1 cellular context compared by ENCODE assay signal in the genomic region with DNA sequence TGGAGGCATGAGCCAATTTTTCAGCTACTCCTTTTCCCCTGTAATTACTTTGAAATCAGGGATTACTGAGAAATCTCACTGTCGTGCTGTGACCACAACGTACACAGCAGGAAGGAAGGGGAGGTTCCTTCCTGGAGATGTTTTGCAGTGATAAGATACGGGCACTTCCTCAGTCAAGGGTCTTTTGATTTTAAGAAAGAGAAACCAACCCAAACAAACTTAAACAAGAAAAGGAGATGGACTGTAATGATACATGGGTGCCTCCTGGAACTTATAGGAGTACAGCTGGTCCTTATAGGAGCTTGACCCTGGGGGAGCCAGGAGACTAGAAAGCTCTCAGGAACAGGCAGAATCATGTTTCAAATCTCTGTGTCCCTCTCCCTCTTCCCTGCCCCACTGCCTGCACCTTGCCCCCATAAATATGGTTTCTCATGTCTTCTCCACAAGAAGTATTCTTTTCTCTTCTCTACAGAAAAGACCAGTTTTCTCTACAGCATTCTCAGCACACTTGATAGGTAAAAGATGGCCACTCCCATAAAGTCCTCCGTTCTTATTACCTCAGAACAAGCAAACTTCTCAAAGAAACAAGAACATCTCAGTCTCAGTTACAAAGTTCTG.
A peak's percentile ranks its signal among the peaks of the same experiment; 100 is the strongest.
TF ChIP-seq lines count a peak whose summit lies in the region.

No MANE protein-coding gene starts in this region.

TF ChIP-seq in K562, 482 proteins besides CTCF, POLR2A, EP300 and RAD21 (continued from another document and continues in another):
- TF ChIP-seq, protein P1, sequence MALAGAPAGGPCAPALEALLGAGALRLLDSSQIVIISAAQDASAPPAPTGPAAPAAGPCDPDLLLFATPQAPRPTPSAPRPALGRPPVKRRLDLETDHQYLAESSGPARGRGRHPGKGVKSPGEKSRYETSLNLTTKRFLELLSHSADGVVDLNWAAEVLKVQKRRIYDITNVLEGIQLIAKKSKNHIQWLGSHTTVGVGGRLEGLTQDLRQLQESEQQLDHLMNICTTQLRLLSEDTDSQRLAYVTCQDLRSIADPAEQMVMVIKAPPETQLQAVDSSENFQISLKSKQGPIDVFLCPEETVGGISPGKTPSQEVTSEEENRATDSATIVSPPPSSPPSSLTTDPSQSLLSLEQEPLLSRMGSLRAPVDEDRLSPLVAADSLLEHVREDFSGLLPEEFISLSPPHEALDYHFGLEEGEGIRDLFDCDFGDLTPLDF (CRISPR knock-in tag; IDR thresholded peaks at IDR 0.05) = no peak
- TF ChIP-seq, protein P2, sequence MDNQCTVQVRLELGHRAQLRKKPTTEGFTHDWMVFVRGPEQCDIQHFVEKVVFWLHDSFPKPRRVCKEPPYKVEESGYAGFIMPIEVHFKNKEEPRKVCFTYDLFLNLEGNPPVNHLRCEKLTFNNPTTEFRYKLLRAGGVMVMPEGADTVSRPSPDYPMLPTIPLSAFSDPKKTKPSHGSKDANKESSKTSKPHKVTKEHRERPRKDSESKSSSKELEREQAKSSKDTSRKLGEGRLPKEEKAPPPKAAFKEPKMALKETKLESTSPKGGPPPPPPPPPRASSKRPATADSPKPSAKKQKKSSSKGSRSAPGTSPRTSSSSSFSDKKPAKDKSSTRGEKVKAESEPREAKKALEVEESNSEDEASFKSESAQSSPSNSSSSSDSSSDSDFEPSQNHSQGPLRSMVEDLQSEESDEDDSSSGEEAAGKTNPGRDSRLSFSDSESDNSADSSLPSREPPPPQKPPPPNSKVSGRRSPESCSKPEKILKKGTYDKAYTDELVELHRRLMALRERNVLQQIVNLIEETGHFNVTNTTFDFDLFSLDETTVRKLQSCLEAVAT (IDR thresholded peaks at IDR 0.05) = peak in 1 of 2 experiments; percentile 66; a peak in 2 of 4 replicates
- TF ChIP-seq CBFA2T3 (IDR thresholded peaks at IDR 0.05) (peak; percentile 86), FOXM1 (IDR thresholded peaks at IDR 0.05; ENCODE audit: low read depth) (peak; percentile 59; the same call in 1 of the 2 replicates), FOXM1 (CRISPR knock-in tag; IDR thresholded peaks at IDR 0.05; ENCODE audit: low read depth) (no peak), ZFP1 (CRISPR knock-in tag; IDR thresholded peaks at IDR 0.05) (no peak), U2AF2 (optimal IDR thresholded peaks at IDR 0.05; ENCODE audit: low read depth, low read length) (no peak), EP400 (IDR thresholded peaks at IDR 0.05) (peak; percentile 30; the same call in 1 of the 2 replicates), TBL1XR1 (IDR thresholded peaks at IDR 0.05; ENCODE audit: low read length in 2 of 2) (peak in 1 of 2 experiments; percentile 58; a peak in 1 of 4 replicates), NEUROD1 (IDR thresholded peaks at IDR 0.05; ENCODE audit: borderline replicate concordance, low read depth, low read length, partially characterized antibody) (peak; percentile 82), SMARCE1 (IDR thresholded peaks at IDR 0.05) (peak; percentile 93), POLR2H (tag; IDR thresholded peaks at IDR 0.05; ENCODE audit: low read depth) (peak; percentile 74), GATA2 (CRISPR knock-in tag; IDR thresholded peaks at IDR 0.05) (peak; percentile 63), SP1 (CRISPR knock-in tag; IDR thresholded peaks at IDR 0.05) (0 out of 2 replicates have a peak, but pooled peaks have one; percentile 29), KDM1A (IDR thresholded peaks at IDR 0.05) (peak; percentile 89 to 90), DPF2 (IDR thresholded peaks at IDR 0.05) (peak; percentile 90), CXXC5 (CRISPR knock-in tag; IDR thresholded peaks at IDR 0.05) (peak; percentile 85), ZC3H8 (IDR thresholded peaks at IDR 0.05) (no peak), SMAD3 (CRISPR knock-in tag; conservative IDR thresholded peaks at IDR 0.05) (0 out of 2 replicates have a peak, but pooled peaks have one; percentile 36), KHSRP (IDR thresholded peaks at IDR 0.05) (peak; percentile 29; the same call in 1 of the 2 replicates), ZNF644 (tag; IDR thresholded peaks at IDR 0.05; ENCODE audit: low read depth) (peak; percentile 67; the same call in 1 of the 2 replicates), HNRNPH1 (optimal IDR thresholded peaks at IDR 0.05; ENCODE audit: low read depth, low read length) (no peak), ETV6 (IDR thresholded peaks at IDR 0.05; ENCODE audit: borderline replicate concordance in 1 of 2, low read depth in 2 of 2, low read length in 1 of 2) (peak; percentile 96 to 99), ETV6 (CRISPR knock-in tag; IDR thresholded peaks at IDR 0.05; ENCODE audit: borderline replicate concordance) (no peak), PYGO2 (tag; IDR thresholded peaks at IDR 0.05) (peak; percentile 37; the same call in 1 of the 2 replicates), RNF2 (IDR thresholded peaks at IDR 0.05) (peak; percentile 93; the same call in 1 of the 2 replicates), ZNF274 (IDR thresholded peaks at IDR 0.05; ENCODE audit: borderline replicate concordance, low read depth, low read length) (no peak), NCOA1 (IDR thresholded peaks at IDR 0.05; ENCODE audit: low read depth) (peak; percentile 71; the same call in 1 of the 2 replicates), HDGF (IDR thresholded peaks at IDR 0.05) (no peak), FOXA1 (IDR thresholded peaks at IDR 0.05; ENCODE audit: borderline replicate concordance) (no peak), ARID1B (IDR thresholded peaks at IDR 0.05) (peak; percentile 89), SMAD1 (IDR thresholded peaks at IDR 0.05; ENCODE audit: low read depth, low read length, partially characterized antibody) (no peak), ELF2 (CRISPR knock-in tag; IDR thresholded peaks at IDR 0.05) (0 out of 2 replicates have a peak, but pooled peaks have one; percentile 34), ZEB2 (IDR thresholded peaks at IDR 0.05) (0 out of 2 replicates have a peak, but pooled peaks have one; percentile 21)
- TF ChIP-seq, protein P3, sequence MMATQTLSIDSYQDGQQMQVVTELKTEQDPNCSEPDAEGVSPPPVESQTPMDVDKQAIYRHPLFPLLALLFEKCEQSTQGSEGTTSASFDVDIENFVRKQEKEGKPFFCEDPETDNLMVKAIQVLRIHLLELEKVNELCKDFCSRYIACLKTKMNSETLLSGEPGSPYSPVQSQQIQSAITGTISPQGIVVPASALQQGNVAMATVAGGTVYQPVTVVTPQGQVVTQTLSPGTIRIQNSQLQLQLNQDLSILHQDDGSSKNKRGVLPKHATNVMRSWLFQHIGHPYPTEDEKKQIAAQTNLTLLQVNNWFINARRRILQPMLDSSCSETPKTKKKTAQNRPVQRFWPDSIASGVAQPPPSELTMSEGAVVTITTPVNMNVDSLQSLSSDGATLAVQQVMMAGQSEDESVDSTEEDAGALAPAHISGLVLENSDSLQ (IDR thresholded peaks at IDR 0.05) = no peak
- TF ChIP-seq, protein P4, sequence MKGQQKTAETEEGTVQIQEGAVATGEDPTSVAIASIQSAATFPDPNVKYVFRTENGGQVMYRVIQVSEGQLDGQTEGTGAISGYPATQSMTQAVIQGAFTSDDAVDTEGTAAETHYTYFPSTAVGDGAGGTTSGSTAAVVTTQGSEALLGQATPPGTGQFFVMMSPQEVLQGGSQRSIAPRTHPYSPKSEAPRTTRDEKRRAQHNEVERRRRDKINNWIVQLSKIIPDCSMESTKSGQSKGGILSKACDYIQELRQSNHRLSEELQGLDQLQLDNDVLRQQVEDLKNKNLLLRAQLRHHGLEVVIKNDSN (CRISPR knock-in tag; IDR thresholded peaks at IDR 0.05) = no peak
- TF ChIP-seq, protein P5, sequence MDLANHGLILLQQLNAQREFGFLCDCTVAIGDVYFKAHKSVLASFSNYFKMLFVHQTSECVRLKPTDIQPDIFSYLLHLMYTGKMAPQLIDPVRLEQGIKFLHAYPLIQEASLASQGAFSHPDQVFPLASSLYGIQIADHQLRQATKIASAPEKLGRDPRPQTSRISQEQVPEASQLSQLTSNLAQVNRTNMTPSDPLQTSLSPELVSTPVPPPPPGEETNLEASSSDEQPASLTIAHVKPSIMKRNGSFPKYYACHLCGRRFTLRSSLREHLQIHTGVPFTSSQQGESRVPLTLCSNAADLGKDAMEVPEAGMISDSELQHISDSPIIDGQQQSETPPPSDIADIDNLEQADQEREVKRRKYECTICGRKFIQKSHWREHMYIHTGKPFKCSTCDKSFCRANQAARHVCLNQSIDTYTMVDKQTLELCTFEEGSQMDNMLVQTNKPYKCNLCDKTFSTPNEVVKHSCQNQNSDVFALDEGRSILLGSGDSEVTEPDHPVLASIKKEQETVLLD (IDR thresholded peaks at IDR 0.05) = no peak
- TF ChIP-seq, protein P6, sequence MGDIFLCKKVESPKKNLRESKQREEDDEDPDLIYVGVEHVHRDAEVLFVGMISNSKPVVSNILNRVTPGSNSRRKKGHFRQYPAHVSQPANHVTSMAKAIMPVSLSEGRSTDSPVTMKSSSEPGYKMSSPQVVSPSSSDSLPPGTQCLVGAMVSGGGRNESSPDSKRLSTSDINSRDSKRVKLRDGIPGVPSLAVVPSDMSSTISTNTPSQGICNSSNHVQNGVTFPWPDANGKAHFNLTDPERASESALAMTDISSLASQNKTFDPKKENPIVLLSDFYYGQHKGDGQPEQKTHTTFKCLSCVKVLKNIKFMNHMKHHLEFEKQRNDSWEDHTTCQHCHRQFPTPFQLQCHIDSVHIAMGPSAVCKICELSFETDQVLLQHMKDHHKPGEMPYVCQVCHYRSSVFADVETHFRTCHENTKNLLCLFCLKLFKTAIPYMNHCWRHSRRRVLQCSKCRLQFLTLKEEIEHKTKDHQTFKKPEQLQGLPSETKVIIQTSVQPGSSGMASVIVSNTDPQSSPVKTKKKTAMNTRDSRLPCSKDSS (IDR thresholded peaks at IDR 0.05; ENCODE audit: low read depth, partially characterized antibody) = no peak
- TF ChIP-seq, protein P7, sequence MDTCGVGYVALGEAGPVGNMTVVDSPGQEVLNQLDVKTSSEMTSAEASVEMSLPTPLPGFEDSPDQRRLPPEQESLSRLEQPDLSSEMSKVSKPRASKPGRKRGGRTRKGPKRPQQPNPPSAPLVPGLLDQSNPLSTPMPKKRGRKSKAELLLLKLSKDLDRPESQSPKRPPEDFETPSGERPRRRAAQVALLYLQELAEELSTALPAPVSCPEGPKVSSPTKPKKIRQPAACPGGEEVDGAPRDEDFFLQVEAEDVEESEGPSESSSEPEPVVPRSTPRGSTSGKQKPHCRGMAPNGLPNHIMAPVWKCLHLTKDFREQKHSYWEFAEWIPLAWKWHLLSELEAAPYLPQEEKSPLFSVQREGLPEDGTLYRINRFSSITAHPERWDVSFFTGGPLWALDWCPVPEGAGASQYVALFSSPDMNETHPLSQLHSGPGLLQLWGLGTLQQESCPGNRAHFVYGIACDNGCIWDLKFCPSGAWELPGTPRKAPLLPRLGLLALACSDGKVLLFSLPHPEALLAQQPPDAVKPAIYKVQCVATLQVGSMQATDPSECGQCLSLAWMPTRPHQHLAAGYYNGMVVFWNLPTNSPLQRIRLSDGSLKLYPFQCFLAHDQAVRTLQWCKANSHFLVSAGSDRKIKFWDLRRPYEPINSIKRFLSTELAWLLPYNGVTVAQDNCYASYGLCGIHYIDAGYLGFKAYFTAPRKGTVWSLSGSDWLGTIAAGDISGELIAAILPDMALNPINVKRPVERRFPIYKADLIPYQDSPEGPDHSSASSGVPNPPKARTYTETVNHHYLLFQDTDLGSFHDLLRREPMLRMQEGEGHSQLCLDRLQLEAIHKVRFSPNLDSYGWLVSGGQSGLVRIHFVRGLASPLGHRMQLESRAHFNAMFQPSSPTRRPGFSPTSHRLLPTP (IDR thresholded peaks at IDR 0.05; ENCODE audit: borderline replicate concordance, extremely low read depth, insufficient read length) = no peak
- TF ChIP-seq, protein P8, sequence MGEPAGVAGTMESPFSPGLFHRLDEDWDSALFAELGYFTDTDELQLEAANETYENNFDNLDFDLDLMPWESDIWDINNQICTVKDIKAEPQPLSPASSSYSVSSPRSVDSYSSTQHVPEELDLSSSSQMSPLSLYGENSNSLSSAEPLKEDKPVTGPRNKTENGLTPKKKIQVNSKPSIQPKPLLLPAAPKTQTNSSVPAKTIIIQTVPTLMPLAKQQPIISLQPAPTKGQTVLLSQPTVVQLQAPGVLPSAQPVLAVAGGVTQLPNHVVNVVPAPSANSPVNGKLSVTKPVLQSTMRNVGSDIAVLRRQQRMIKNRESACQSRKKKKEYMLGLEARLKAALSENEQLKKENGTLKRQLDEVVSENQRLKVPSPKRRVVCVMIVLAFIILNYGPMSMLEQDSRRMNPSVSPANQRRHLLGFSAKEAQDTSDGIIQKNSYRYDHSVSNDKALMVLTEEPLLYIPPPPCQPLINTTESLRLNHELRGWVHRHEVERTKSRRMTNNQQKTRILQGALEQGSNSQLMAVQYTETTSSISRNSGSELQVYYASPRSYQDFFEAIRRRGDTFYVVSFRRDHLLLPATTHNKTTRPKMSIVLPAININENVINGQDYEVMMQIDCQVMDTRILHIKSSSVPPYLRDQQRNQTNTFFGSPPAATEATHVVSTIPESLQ (CRISPR knock-in tag; IDR thresholded peaks at IDR 0.05) = no peak
- TF ChIP-seq, protein P9, sequence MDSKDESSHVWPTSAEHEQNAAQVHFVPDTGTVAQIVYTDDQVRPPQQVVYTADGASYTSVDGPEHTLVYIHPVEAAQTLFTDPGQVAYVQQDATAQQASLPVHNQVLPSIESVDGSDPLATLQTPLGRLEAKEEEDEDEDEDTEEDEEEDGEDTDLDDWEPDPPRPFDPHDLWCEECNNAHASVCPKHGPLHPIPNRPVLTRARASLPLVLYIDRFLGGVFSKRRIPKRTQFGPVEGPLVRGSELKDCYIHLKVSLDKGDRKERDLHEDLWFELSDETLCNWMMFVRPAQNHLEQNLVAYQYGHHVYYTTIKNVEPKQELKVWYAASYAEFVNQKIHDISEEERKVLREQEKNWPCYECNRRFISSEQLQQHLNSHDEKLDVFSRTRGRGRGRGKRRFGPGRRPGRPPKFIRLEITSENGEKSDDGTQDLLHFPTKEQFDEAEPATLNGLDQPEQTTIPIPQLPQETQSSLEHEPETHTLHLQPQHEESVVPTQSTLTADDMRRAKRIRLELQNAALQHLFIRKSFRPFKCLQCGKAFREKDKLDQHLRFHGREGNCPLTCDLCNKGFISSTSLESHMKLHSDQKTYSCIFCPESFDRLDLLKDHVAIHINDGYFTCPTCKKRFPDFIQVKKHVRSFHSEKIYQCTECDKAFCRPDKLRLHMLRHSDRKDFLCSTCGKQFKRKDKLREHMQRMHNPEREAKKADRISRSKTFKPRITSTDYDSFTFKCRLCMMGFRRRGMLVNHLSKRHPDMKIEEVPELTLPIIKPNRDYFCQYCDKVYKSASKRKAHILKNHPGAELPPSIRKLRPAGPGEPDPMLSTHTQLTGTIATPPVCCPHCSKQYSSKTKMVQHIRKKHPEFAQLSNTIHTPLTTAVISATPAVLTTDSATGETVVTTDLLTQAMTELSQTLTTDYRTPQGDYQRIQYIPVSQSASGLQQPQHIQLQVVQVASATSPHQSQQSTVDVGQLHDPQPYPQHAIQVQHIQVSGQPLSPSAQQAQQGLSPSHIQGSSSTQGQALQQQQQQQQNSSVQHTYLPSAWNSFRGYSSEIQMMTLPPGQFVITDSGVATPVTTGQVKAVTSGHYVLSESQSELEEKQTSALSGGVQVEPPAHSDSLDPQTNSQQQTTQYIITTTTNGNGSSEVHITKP (IDR thresholded peaks at IDR 0.05; ENCODE audit: partially characterized antibody) = no peak
- TF ChIP-seq, protein P10, sequence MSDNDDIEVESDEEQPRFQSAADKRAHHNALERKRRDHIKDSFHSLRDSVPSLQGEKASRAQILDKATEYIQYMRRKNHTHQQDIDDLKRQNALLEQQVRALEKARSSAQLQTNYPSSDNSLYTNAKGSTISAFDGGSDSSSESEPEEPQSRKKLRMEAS (CRISPR knock-in tag; IDR thresholded peaks at IDR 0.05) = no peak
